In the genomic region with DNA sequence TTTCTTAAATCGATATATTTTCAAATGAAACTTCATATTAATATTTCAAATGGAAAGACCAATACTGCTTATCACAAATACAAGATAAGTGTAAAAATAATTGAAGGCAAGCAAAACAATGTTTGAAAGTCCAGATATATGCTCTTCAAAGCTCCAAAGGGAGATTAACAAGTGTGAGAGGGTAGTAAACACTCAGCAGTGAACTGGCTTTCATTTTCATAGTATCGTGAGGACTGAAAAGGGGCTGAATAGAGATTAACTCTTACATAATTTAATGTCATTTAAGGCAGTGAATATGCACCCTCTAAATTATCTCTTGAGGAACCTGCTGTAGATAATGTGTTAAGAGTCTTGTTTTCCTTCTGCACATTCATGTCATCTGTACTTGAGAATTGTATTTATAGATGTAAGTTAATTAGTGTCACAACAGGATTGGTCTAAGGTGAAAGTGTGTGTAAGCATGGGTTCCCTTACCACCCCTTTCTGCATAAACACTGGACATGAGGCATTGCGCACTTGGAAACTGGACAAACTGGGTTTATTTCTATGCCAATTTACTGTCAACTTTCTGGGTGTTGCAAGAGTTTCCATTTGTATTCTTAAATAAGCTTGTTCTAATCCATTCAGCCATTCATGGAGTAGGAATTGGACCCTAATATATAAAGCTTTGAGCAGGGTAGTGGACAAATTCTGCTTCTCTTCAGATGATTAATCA, we compare ENCODE assay signal across 23 cellular contexts.
DNase-seq lines count a peak whose midpoint lies in the region; FAIRE-seq and TF ChIP-seq lines count a peak whose summit lies in the region.
"Had no signal": no experiment of that assay in that cellular context is flagged by ENCODE, and none has a peak within 500 bp of the region (broad histone marks: within the 10 kb centered on the region; RNA-seq: fewer than 3 reads in every experiment).

No MANE protein-coding gene starts in this region.

- no peak for FAIRE-seq in GM12891 (lab: Jason Lieb, UNC)
- FAIRE-seq: K562, RCC 7860 had no signal

- H3K27ac ChIP-seq in ascending aorta (peak overlapping the region; percentile 1 to 59), stomach smooth muscle (ENCODE audit: low read length) (peak overlapping the region; percentile 19)
- H3K27ac ChIP-seq: brain microvascular endothelial cell, neural progenitor cell, SJCRH30, testis, uterus had no signal

- peak; percentile 24 for DNase-seq in DMS53 (lab: John Stamatoyannopoulos, UW)
- no peak for DNase-seq in DMS53 treated with DMSO at 0.1 percent for 48 hours (lab: John Stamatoyannopoulos, UW; ENCODE audit: unreplicated experiment)
- DNase-seq in ascending aorta (ENCODE audit: low spot score in 2 of 2), result no peak
- DNase-seq in fibroblast of the aortic adventitia (ENCODE audit: low read depth), result peak; percentile 65
- DNase-seq in amniotic stem cell (lab: John Stamatoyannopoulos, UW), result no peak
- DNase-seq in NCI-H2227 (lab: John Stamatoyannopoulos, UW; ENCODE audit: unreplicated experiment), result no peak
- DNase-seq in GM12891 (ENCODE audit: insufficient read length, low spot score), result no peak
- DNase-seq: 8988T; activated CD4-positive, alpha-beta T cell treated with anti-CD3 and anti-CD28 coated beads, Interleukin-2, amount 50 U/mL, for 1 hour; activated naive CD8-positive, alpha-beta T cell treated with anti-CD3 and anti-CD28 coated beads, Interleukin-2, amount 50 U/mL, for 24 hours; activated T-cell treated with anti-CD3 and anti-CD28 coated beads, Interleukin-2, amount 50 U/mL, for 4 hours; CD4-positive, alpha-beta T cell; NCI-H1105 treated with DMSO at 0.1 percent for 48 hours; sigmoid colon; stimulated activated naive B cell treated with anti-CD40 and anti-IgM and Interleukin-4, amounts not matched to agents 10 μg/mL and 1 μg/mL and 100 μg/mL, for 72 hours; uterus had no signal

- no peak overlapping the region for H3K4me3 ChIP-seq in ascending aorta
- H3K4me3 ChIP-seq in fibroblast of the aortic adventitia (ENCODE audit: low read depth, low read length), result no peak overlapping the region
- H3K4me3 ChIP-seq in stomach smooth muscle (ENCODE audit: low read length in 2 of 2), result no peak overlapping the region
- H3K4me3 ChIP-seq: K562, neural progenitor cell, sigmoid colon, SJCRH30, testis, uterus had no signal

- no peak overlapping the region for H3K9ac ChIP-seq in stomach smooth muscle (ENCODE audit: low read length in 2 of 2)
- H3K9ac ChIP-seq: neural progenitor cell had no signal

- H3K9me3 ChIP-seq in ascending aorta (no peaks in the 10 kb centered on the region), stomach smooth muscle (ENCODE audit: control insufficient read depth in 2 of 2, low read length in 2 of 2) (no peaks in the 10 kb centered on the region)
- H3K9me3 ChIP-seq: sigmoid colon, SJCRH30, testis, uterus had no signal

- TF ChIP-seq CTCF in ascending aorta (IDR thresholded peaks at IDR 0.05) (no peak), fibroblast of the aortic adventitia (IDR thresholded peaks at IDR 0.05; ENCODE audit: insufficient read depth, low read length) (no peak)

- H3K36me3 ChIP-seq in ascending aorta (no peaks in the 10 kb centered on the region), stomach smooth muscle (ENCODE audit: control insufficient read depth in 2 of 2, insufficient read depth in 2 of 2, low read length in 2 of 2) (no peaks in the 10 kb centered on the region)
- H3K36me3 ChIP-seq: brain microvascular endothelial cell, neural progenitor cell, sigmoid colon, SJCRH30, uterus had no signal

- no peak for TF ChIP-seq POLR2A in GM12891 (IDR thresholded peaks at IDR 0.05; ENCODE audit: low read depth, low read length)

- H3K27me3 ChIP-seq in ascending aorta, result no peaks in the 10 kb centered on the region
- H3K27me3 ChIP-seq in stomach smooth muscle (ENCODE audit: control insufficient read depth in 1 of 2, insufficient read depth in 2 of 2, low read length in 2 of 2), result no peaks in the 10 kb centered on the region
- H3K27me3 ChIP-seq: brain microvascular endothelial cell, neural progenitor cell, sigmoid colon, SJCRH30, testis, uterus had no signal

- H3K4me1 ChIP-seq in ascending aorta, result peaks cover 4 to 25% of the 10 kb centered on the region in 2 donors
- H3K4me1 ChIP-seq in stomach smooth muscle (ENCODE audit: control insufficient read depth, insufficient read depth, low read length), result peaks cover 23% of the 10 kb centered on the region
- H3K4me1 ChIP-seq: uterus had no signal

- intact Hi-C loops in ascending aorta (cut with DNase I), result loop anchor here (2.0 to 5.0 kb wide), 3 partner anchors 69 to 124 kb away; a partner anchor contains a TSS

TF ChIP-seq in GM12891, 5 proteins besides CTCF, POLR2A, EP300 and RAD21:
- no peak for TF ChIP-seq TAF1 (IDR thresholded peaks at IDR 0.05; ENCODE audit: low read depth, low read length)
- no peak for TF ChIP-seq POU2F2 (IDR thresholded peaks at IDR 0.05; ENCODE audit: low read depth, low read length)
- no peak for TF ChIP-seq POLR2AphosphoS5 (IDR thresholded peaks at IDR 0.05; ENCODE audit: low read depth, low read length)
- no peak for TF ChIP-seq SPI1 (IDR thresholded peaks at IDR 0.05; ENCODE audit: low read depth, low read length)
- no peak for TF ChIP-seq PAX5 (IDR thresholded peaks at IDR 0.05; ENCODE audit: insufficient read depth, low read length, severe bottlenecking)

Comparison
In these comparisons a context has a peak if more than half of its experiments do, and no peak if none do; other contexts are left out.
1. DNase-seq: peak in DMS53 (single experiment) and fibroblast of the aortic adventitia (single experiment); none in DMS53 treated with DMSO at 0.1 percent for 48 hours (single experiment), ascending aorta (0 of 2), amniotic stem cell (single experiment), NCI-H2227 (single experiment) and GM12891 (single experiment).